Comparison of ENCODE assay signal across 8 cellular contexts in genomic region chr11:318796-319464, GRCh38. TPM values are rescaled to one million over a fixed set of nuclear protein-coding genes. Genes with fewer than 3 reads are reported as not detected.
DNase-seq lines count a peak whose midpoint lies in the region; ATAC-seq, FAIRE-seq and TF ChIP-seq lines count a peak whose summit lies in the region.
"Not testable (repeated sequence)": the region's sequence is repeated elsewhere in the genome, so short reads cannot be mapped to it uniquely, and the experiment has no call there.

No MANE protein-coding gene starts in this region.

- peaks cover 30% of the 10 kb centered on the region for H3K27me3 Mint-ChIP-seq in Calu3 (ENCODE audit: unreplicated experiment)
- not testable (repeated sequence) for H3K27me3 Mint-ChIP-seq in activated T-helper 1 cell treated with anti-CD3 and anti-CD28 coated beads, Interleukin-12 subunit alpha, Interleukin-12 subunit beta, Interleukin-2, Interleukin-4 antibody, amounts not matched to agents 30 ng/mL and 10 ng/mL and 1 ng/mL, durations not matched to agents 14 hours and 24 hours and 36 hours (ENCODE audit: insufficient read depth)

- not testable (repeated sequence) for BruUV-seq in Calu3 (replicated peaks; lab: Mats Ljungman, UMichigan)

- intact Hi-C loops in Calu3 (cut with micrococcal nuclease; ENCODE audit: unreplicated experiment); activated T-helper 1 cell treated with anti-CD3 and anti-CD28 coated beads, Interleukin-12 subunit alpha, Interleukin-12 subunit beta, Interleukin-2, Interleukin-4 antibody, amounts not matched to agents 30 ng/mL and 10 ng/mL and 1 ng/mL, durations not matched to agents 14 hours and 24 hours and 36 hours (cut with micrococcal nuclease); kidney (cut with DNase I): not testable (repeated sequence)

- not testable (repeated sequence) for FAIRE-seq in kidney (lab: Jason Lieb, UNC)

- H3K27ac ChIP-seq in ectodermal cell (ENCODE audit: insufficient read depth, low read depth, low read length, poor library complexity, severe bottlenecking), result not testable (repeated sequence)
- H3K27ac ChIP-seq in kidney (ENCODE audit: low read depth in 2 of 2, low read length in 2 of 2) (peak overlapping the region; percentile 86 to 92), temporal lobe (ENCODE audit: low read depth, low read length) (peak overlapping the region; percentile 86)

- H3K9me3 Mint-ChIP-seq in Calu3 (ENCODE audit: low read depth, unreplicated experiment); activated T-helper 1 cell treated with anti-CD3 and anti-CD28 coated beads, Interleukin-12 subunit alpha, Interleukin-12 subunit beta, Interleukin-2, Interleukin-4 antibody, amounts not matched to agents 30 ng/mL and 10 ng/mL and 1 ng/mL, durations not matched to agents 14 hours and 24 hours and 36 hours: not testable (repeated sequence)

- not testable (repeated sequence) for H3K9me3 ChIP-seq in NT2/D1 (ENCODE audit: insufficient read depth, low read length); ectodermal cell (ENCODE audit: control insufficient read depth, low read length); kidney (ENCODE audit: control insufficient read depth in 1 of 2, low read length in 2 of 2)

- not testable (repeated sequence) for H3K27ac Mint-ChIP-seq in Calu3 (ENCODE audit: unreplicated experiment)
- peak overlapping the region; percentile 71 for H3K27ac Mint-ChIP-seq in activated T-helper 1 cell treated with anti-CD3 and anti-CD28 coated beads, Interleukin-12 subunit alpha, Interleukin-12 subunit beta, Interleukin-2, Interleukin-4 antibody, amounts not matched to agents 30 ng/mL and 10 ng/mL and 1 ng/mL, durations not matched to agents 14 hours and 24 hours and 36 hours

- peaks cover 13% of the 10 kb centered on the region for H3K36me3 Mint-ChIP-seq in Calu3 (ENCODE audit: insufficient read depth, unreplicated experiment)
- H3K36me3 Mint-ChIP-seq in activated T-helper 1 cell treated with anti-CD3 and anti-CD28 coated beads, Interleukin-12 subunit alpha, Interleukin-12 subunit beta, Interleukin-2, Interleukin-4 antibody, amounts not matched to agents 30 ng/mL and 10 ng/mL and 1 ng/mL, durations not matched to agents 14 hours and 24 hours and 36 hours (ENCODE audit: low read depth), result peaks cover 24% of the 10 kb centered on the region

- TF ChIP-seq CTCF in Calu3 (IDR thresholded peaks at IDR 0.05; ENCODE audit: unreplicated experiment); kidney (IDR thresholded peaks at IDR 0.05; ENCODE audit: borderline replicate concordance, extremely low read depth, insufficient read depth); omental fat pad (IDR thresholded peaks at IDR 0.05): not testable (repeated sequence)

- peak; percentile 9 for ATAC-seq in HG02588 (IDR thresholded peaks at IDR 0.05; ENCODE audit: unreplicated experiment)
- peak; percentile 12 for ATAC-seq in omental fat pad (ENCODE audit: low FRiP score)

- H3K4me3 Mint-ChIP-seq in Calu3 (ENCODE audit: low read depth, unreplicated experiment), result peak overlapping the region; percentile 80
- peak overlapping the region; percentile 75 for H3K4me3 Mint-ChIP-seq in activated T-helper 1 cell treated with anti-CD3 and anti-CD28 coated beads, Interleukin-12 subunit alpha, Interleukin-12 subunit beta, Interleukin-2, Interleukin-4 antibody, amounts not matched to agents 30 ng/mL and 10 ng/mL and 1 ng/mL, durations not matched to agents 14 hours and 24 hours and 36 hours

- H3K4me1 Mint-ChIP-seq in Calu3 (ENCODE audit: low read depth, unreplicated experiment), result peaks cover 23% of the 10 kb centered on the region
- peaks cover 28% of the 10 kb centered on the region for H3K4me1 Mint-ChIP-seq in activated T-helper 1 cell treated with anti-CD3 and anti-CD28 coated beads, Interleukin-12 subunit alpha, Interleukin-12 subunit beta, Interleukin-2, Interleukin-4 antibody, amounts not matched to agents 30 ng/mL and 10 ng/mL and 1 ng/mL, durations not matched to agents 14 hours and 24 hours and 36 hours (ENCODE audit: low read depth)

- 13 to 15% methylated on average over 15 to 18 of the region's 44 CpGs for WGBS in ectodermal cell, 2 experiments

- CTCF ChIA-PET in Calu3 (lab: Charles Lee), result interaction anchor here (0.6 kb wide), 1 partner anchor 9 kb away, joined by 3 read pairs; no protein-coding TSS in a partner anchor

- peak overlapping the region; percentile 67 for H3K9ac ChIP-seq in NT2/D1 (ENCODE audit: insufficient read length, low read depth)
- H3K9ac ChIP-seq in kidney (ENCODE audit: low read length in 2 of 2), result peak overlapping the region in 1 of 2 donors; percentile 81

- H3K4me3 ChIP-seq in NT2/D1 (ENCODE audit: insufficient read length, low read depth) (peak overlapping the region; percentile 54), ectodermal cell (ENCODE audit: insufficient read depth, low read depth, low read length) (peak overlapping the region; percentile 23), kidney (ENCODE audit: low read length in 2 of 2) (peak overlapping the region in 1 of 2 donors; percentile 75)

- H3K4me1 ChIP-seq in NT2/D1 (ENCODE audit: insufficient read depth, insufficient read length), result peaks cover 26% of the 10 kb centered on the region
- peaks cover 28% of the 10 kb centered on the region for H3K4me1 ChIP-seq in ectodermal cell (ENCODE audit: control insufficient read depth, insufficient read depth, low read length)
- H3K4me1 ChIP-seq in kidney (ENCODE audit: control insufficient read depth in 1 of 2, insufficient read depth in 1 of 2, low read depth in 1 of 2, low read length in 2 of 2), result peaks cover 0 to 13% of the 10 kb centered on the region in 2 donors

- not testable (repeated sequence) for H3K36me3 ChIP-seq in NT2/D1 (ENCODE audit: insufficient read depth, insufficient read length, low read length); ectodermal cell (ENCODE audit: control insufficient read depth, insufficient read depth, low read length); kidney (ENCODE audit: control insufficient read depth in 1 of 2, insufficient read depth in 2 of 2, low read length in 2 of 2)

- not testable (repeated sequence) for DNase-seq in Calu3; NT2/D1 (ENCODE audit: low read depth, low spot score); activated T-helper 1 cell treated with anti-CD3 and anti-CD28 coated beads, Interleukin-12 subunit alpha, Interleukin-12 subunit beta, Interleukin-2, Interleukin-4 antibody, amounts not matched to agents 30 ng/mL and 10 ng/mL and 1 ng/mL, durations not matched to agents 14 hours and 24 hours and 36 hours (ENCODE audit: low spot score); omental fat pad (ENCODE audit: low spot score)
- peak; percentile 82 for DNase-seq in kidney

- H3K27me3 ChIP-seq in NT2/D1 (ENCODE audit: insufficient read depth, insufficient read length), result not testable (repeated sequence)
- H3K27me3 ChIP-seq in ectodermal cell (ENCODE audit: control insufficient read depth, insufficient read depth, low read length, poor library complexity, severe bottlenecking), result peaks cover 41% of the 10 kb centered on the region

RNA-seq across cellular contexts. Expression of gene IFITM3, which starts 1.7 kb away (rescaled TPM):
- total RNA-seq in Calu3 (2022), result 264 and 492 TPM in 2 replicates
- 3.6 and 4.6 TPM in 2 replicates for total RNA-seq in activated T-helper 1 cell treated with anti-CD3 and anti-CD28 coated beads, Interleukin-12 subunit alpha, Interleukin-12 subunit beta, Interleukin-2, Interleukin-4 antibody, amounts not matched to agents 30 ng/mL and 10 ng/mL and 1 ng/mL, durations not matched to agents 14 hours and 24 hours and 36 hours
- 171 TPM for polyA plus RNA-seq in ectodermal cell (2013, experiment 1 of 4)
- 166 TPM for polyA plus RNA-seq in ectodermal cell (2013, experiment 2 of 4)
- 147 TPM for polyA plus RNA-seq in ectodermal cell (2013, experiment 3 of 4)
- 167 TPM for polyA plus RNA-seq in ectodermal cell (2013, experiment 4 of 4)
- total RNA-seq in kidney, result 1,286 TPM
- polyA plus RNA-seq in kidney (ENCODE audit: insufficient read depth, low read depth, low replicate concordance), result 1,281 TPM
- 100 to 1,000 TPM; 340 to 466 (median 398) TPM for total RNA-seq in omental fat pad
- total RNA-seq in temporal lobe, result 5.2 TPM

RNA-seq across cellular contexts. Expression of gene IFITM1, which starts 5.1 kb away (rescaled TPM):
- 45.6 and 179 TPM in 2 replicates for total RNA-seq in Calu3 (2022)
- 208 and 214 TPM in 2 replicates for total RNA-seq in activated T-helper 1 cell treated with anti-CD3 and anti-CD28 coated beads, Interleukin-12 subunit alpha, Interleukin-12 subunit beta, Interleukin-2, Interleukin-4 antibody, amounts not matched to agents 30 ng/mL and 10 ng/mL and 1 ng/mL, durations not matched to agents 14 hours and 24 hours and 36 hours
- 30.5 TPM for polyA plus RNA-seq in ectodermal cell (2013, experiment 1 of 4)
- 32.4 TPM for polyA plus RNA-seq in ectodermal cell (2013, experiment 2 of 4)
- 43.7 TPM for polyA plus RNA-seq in ectodermal cell (2013, experiment 3 of 4)
- 50.2 TPM for polyA plus RNA-seq in ectodermal cell (2013, experiment 4 of 4)
- total RNA-seq in kidney, result 440 TPM
- 248 TPM for polyA plus RNA-seq in kidney (ENCODE audit: insufficient read depth, low read depth, low replicate concordance)
- 100 to 1,000 TPM; 224 to 389 (median 247) TPM for total RNA-seq in omental fat pad
- 3.9 TPM for total RNA-seq in temporal lobe

RNA-seq across cellular contexts. Expression of gene IFITM2, which starts 11.3 kb away (rescaled TPM):
- 29.1 and 117 TPM in 2 replicates for total RNA-seq in Calu3 (2022)
- total RNA-seq in activated T-helper 1 cell treated with anti-CD3 and anti-CD28 coated beads, Interleukin-12 subunit alpha, Interleukin-12 subunit beta, Interleukin-2, Interleukin-4 antibody, amounts not matched to agents 30 ng/mL and 10 ng/mL and 1 ng/mL, durations not matched to agents 14 hours and 24 hours and 36 hours, result 494 and 521 TPM in 2 replicates
- 108 TPM for polyA plus RNA-seq in ectodermal cell (2013, experiment 1 of 4)
- polyA plus RNA-seq in ectodermal cell (2013, experiment 2 of 4), result 103 TPM
- polyA plus RNA-seq in ectodermal cell (2013, experiment 3 of 4), result 96.5 TPM
- polyA plus RNA-seq in ectodermal cell (2013, experiment 4 of 4), result 114 TPM
- 1,111 TPM for total RNA-seq in kidney
- polyA plus RNA-seq in kidney (ENCODE audit: insufficient read depth, low read depth, low replicate concordance), result 814 TPM
- 100 to 1,000 TPM; 266 to 442 (median 382) TPM for total RNA-seq in omental fat pad
- 2.0 TPM for total RNA-seq in temporal lobe

RNA-seq across cellular contexts. Expression of gene IFITM5, which starts 19.6 kb away (rescaled TPM):
- total RNA-seq in Calu3 (2022), result not detected in 2 replicates
- total RNA-seq in activated T-helper 1 cell treated with anti-CD3 and anti-CD28 coated beads, Interleukin-12 subunit alpha, Interleukin-12 subunit beta, Interleukin-2, Interleukin-4 antibody, amounts not matched to agents 30 ng/mL and 10 ng/mL and 1 ng/mL, durations not matched to agents 14 hours and 24 hours and 36 hours, result not detected in 2 replicates
- not detected for polyA plus RNA-seq in ectodermal cell (2013, experiment 1 of 4)
- not detected for polyA plus RNA-seq in ectodermal cell (2013, experiment 2 of 4)
- polyA plus RNA-seq in ectodermal cell (2013, experiment 3 of 4), result not detected
- polyA plus RNA-seq in ectodermal cell (2013, experiment 4 of 4), result not detected
- not detected for total RNA-seq in kidney
- not detected for polyA plus RNA-seq in kidney (ENCODE audit: insufficient read depth, low read depth, low replicate concordance)
- not detected for total RNA-seq in omental fat pad
- not detected for total RNA-seq in temporal lobe

RNA-seq across cellular contexts. Expression of gene PGGHG, which starts 30.0 kb away (rescaled TPM):
- total RNA-seq in Calu3 (2022) (9.5 and 13.5 TPM in 2 replicates), kidney (64.1 TPM), omental fat pad (10 to 100 TPM; 10.9 to 53.6 (median 19.8) TPM), temporal lobe (1.5 TPM)
- 164 and 167 TPM in 2 replicates for total RNA-seq in activated T-helper 1 cell treated with anti-CD3 and anti-CD28 coated beads, Interleukin-12 subunit alpha, Interleukin-12 subunit beta, Interleukin-2, Interleukin-4 antibody, amounts not matched to agents 30 ng/mL and 10 ng/mL and 1 ng/mL, durations not matched to agents 14 hours and 24 hours and 36 hours
- polyA plus RNA-seq in ectodermal cell (2013, experiment 1 of 4), result 19.2 TPM
- polyA plus RNA-seq in ectodermal cell (2013, experiment 2 of 4), result 21.6 TPM
- polyA plus RNA-seq in ectodermal cell (2013, experiment 3 of 4), result 19.4 TPM
- 24.1 TPM for polyA plus RNA-seq in ectodermal cell (2013, experiment 4 of 4)
- polyA plus RNA-seq in kidney (ENCODE audit: insufficient read depth, low read depth, low replicate concordance), result 16.1 TPM

Comparison
In these comparisons a context has a peak if more than half of its experiments do, and no peak if none do; other contexts are left out.
1. RNA of gene IFITM3, which starts 1.7 kb away (total RNA-seq): 1,286 TPM in kidney (single experiment), 340 to 466 TPM in omental fat pad and 264 to 492 TPM in Calu3; 5.2 TPM in temporal lobe (single experiment) and 3.6 to 4.6 TPM in activated T-helper 1 cell treated with anti-CD3 and anti-CD28 coated beads, Interleukin-12 subunit alpha, Interleukin-12 subunit beta, Interleukin-2, Interleukin-4 antibody, amounts not matched to agents 30 ng/mL and 10 ng/mL and 1 ng/mL, durations not matched to agents 14 hours and 24 hours and 36 hours; every median in the first group is over 10 times any median in the second.
2. RNA of gene IFITM2, which starts 11.3 kb away (total RNA-seq): 1,111 TPM in kidney (single experiment), 494 to 521 TPM in activated T-helper 1 cell treated with anti-CD3 and anti-CD28 coated beads, Interleukin-12 subunit alpha, Interleukin-12 subunit beta, Interleukin-2, Interleukin-4 antibody, amounts not matched to agents 30 ng/mL and 10 ng/mL and 1 ng/mL, durations not matched to agents 14 hours and 24 hours and 36 hours, 266 to 442 TPM in omental fat pad and 29.1 to 117 TPM in Calu3; 2.0 TPM in temporal lobe (single experiment); every median in the first group is over 10 times any median in the second.